ENCODE assay signal across 7 cellular contexts in genomic region chr20:32031007-32031958, GRCh38.
A peak's percentile ranks its signal among the peaks of the same experiment; 100 is the strongest.
DNase-seq lines count a peak whose midpoint lies in the region; ATAC-seq and TF ChIP-seq lines count a peak whose summit lies in the region.

No MANE protein-coding gene starts in this region.

- DNase-seq in GM13976 (ENCODE audit: low spot score) = peak; percentile 68
- peak; percentile 66 to 69 for DNase-seq in NCI-H1930 (lab: John Stamatoyannopoulos, UW)
- DNase-seq in T-helper 22 cell (ENCODE audit: low read depth) = peak; percentile 11
- peak; percentile 88 for DNase-seq in astrocyte of the hippocampus (ENCODE audit: low read depth, low spot score)
- peak; percentile 88 for DNase-seq in hepatic stellate cell (ENCODE audit: low spot score)
- DNase-seq in retinal pigment epithelial cell (ENCODE audit: low read depth) = peak; percentile 46

- TF ChIP-seq CTCF in GM13976 (IDR thresholded peaks at IDR 0.05; ENCODE audit: borderline replicate concordance, control extremely low read depth, extremely low read depth, insufficient read depth, missing control alignments) (peak; percentile 63), retinal pigment epithelial cell (conservative IDR thresholded peaks at IDR 0.05; ENCODE audit: low read depth, low read length) (peak; percentile 87)

- ATAC-seq in GM19324 (IDR thresholded peaks at IDR 0.05; ENCODE audit: low FRiP score, unreplicated experiment) = no peak

- in situ Hi-C loops in GM13976 (cut with MboI; ENCODE audit: low sequenced_read_pairs, unreplicated experiment) = loop anchor here (5.0 kb wide), 1 partner anchor 61 kb away; no protein-coding TSS in a partner anchor

- H3K4me3 ChIP-seq in retinal pigment epithelial cell (ENCODE audit: low read length) = peak overlapping the region; percentile 6

Comparison
In these comparisons a context has a peak if more than half of its experiments do, and no peak if none do; other contexts are left out.
1. DNase-seq: peak in every context shown above with its lines; median percentile 88 in astrocyte of the hippocampus; 88 in hepatic stellate cell; 68 in GM13976; 68 in NCI-H1930; 46 in retinal pigment epithelial cell; 11 in T-helper 22 cell.